ENCODE assay signal across 16 cellular contexts in genomic region chr16:860891-861290, GRCh38.
"Had no signal": no experiment of that assay in that cellular context is flagged by ENCODE, and none has a peak within 500 bp of the region (broad histone marks: within the 10 kb centered on the region; RNA-seq: fewer than 3 reads in every experiment).

No MANE protein-coding gene starts in this region.

- ATAC-seq: foreskin keratinocyte; naive thymus-derived CD8-positive, alpha-beta T cell; sciatic nerve had no signal

- H3K79me2 ChIP-seq: hepatocyte had no signal

- H3K4me1 Mint-ChIP-seq: endodermal cell had no signal

- DNase-seq: effector CD4-positive, alpha-beta T cell; endodermal cell; erythroblast; foreskin keratinocyte; mammary epithelial cell; retina; stimulated activated CD4-positive, alpha-beta T cell treated with anti-CD3 and anti-CD28 coated beads, Interleukin-12 subunit alpha, Interleukin-12 subunit beta, amount 100 ng/mL, for 4 hours; stimulated activated naive CD4-positive, alpha-beta T cell treated with Interleukin-2 at 50 U/mL for 16 hours; trophoblast cell had no signal

- H3K4me3 ChIP-seq: coronary artery, hepatocyte, ovary, prostate gland, skin epidermis had no signal

- H2AFZ ChIP-seq: hepatocyte had no signal

- H3K36me3 ChIP-seq: ovary, prostate gland had no signal

- H3K4me2 ChIP-seq: hepatocyte had no signal

- H3K27me3 ChIP-seq: foreskin keratinocyte, hepatocyte, ovary had no signal

- H3K4me1 ChIP-seq: foreskin keratinocyte, prostate gland had no signal

- H3K4me3 Mint-ChIP-seq: endodermal cell; naive thymus-derived CD8-positive, alpha-beta T cell had no signal

- H3K27ac Mint-ChIP-seq: endodermal cell had no signal

- H3K27me3 Mint-ChIP-seq: naive thymus-derived CD8-positive, alpha-beta T cell had no signal

- H3K27ac ChIP-seq: coronary artery, foreskin keratinocyte, hepatocyte, ovary, prostate gland, skin epidermis had no signal

- H3K9me3 ChIP-seq: ovary, prostate gland had no signal
